ENCODE assay signal across 21 cellular contexts in the genomic region with DNA sequence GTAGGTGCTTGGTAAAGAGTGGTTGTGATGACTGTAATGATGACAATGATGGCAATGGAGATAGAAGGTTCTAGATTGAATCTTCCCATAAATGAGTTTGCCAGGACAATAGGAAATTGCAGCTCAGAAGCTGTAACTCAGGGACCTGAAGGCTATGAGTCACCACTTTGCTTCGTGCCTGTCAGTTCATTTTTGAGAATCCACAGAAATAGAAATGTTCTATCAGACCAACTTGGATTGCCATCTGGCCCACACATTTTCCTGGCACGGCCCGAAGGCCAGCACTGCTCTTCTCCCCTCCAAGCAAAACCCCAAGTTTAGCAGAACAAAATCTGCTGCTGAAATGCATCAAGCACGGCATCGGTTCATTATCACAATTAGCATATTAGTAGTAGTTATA.
DNase-seq lines count a peak whose midpoint lies in the region; ATAC-seq and TF ChIP-seq lines count a peak whose summit lies in the region.
"Had no signal": no experiment of that assay in that cellular context is flagged by ENCODE, and none has a peak within 500 bp of the region (broad histone marks: within the 10 kb centered on the region; RNA-seq: fewer than 3 reads in every experiment).

No MANE protein-coding gene starts in this region.

- peaks cover 9% of the 10 kb centered on the region for H3K36me3 Mint-ChIP-seq in activated CD4-positive, alpha-beta T cell treated with anti-CD3 and anti-CD28 coated beads for 36 hours (ENCODE audit: low read depth)
- H3K36me3 Mint-ChIP-seq in activated CD4-positive, alpha-beta T cell treated with anti-CD3 and anti-CD28 coated beads, Interleukin-2, amount 10 ng/mL, durations not matched to agents 24 days and 14 days (ENCODE audit: low read depth) = no peaks in the 10 kb centered on the region
- peaks cover 0 to 40% (median 26%) of the 10 kb centered on the region in 5 donors for H3K36me3 Mint-ChIP-seq in naive thymus-derived CD4-positive, alpha-beta T cell
- H3K36me3 Mint-ChIP-seq in progenitor cell of endocrine pancreas (ENCODE audit: insufficient read depth) = no peaks in the 10 kb centered on the region
- H3K36me3 Mint-ChIP-seq: memory B cell, type B pancreatic cell had no signal

- DNase-seq in activated CD4-positive, alpha-beta T cell treated with anti-CD3 and anti-CD28 coated beads for 36 hours = no peak
- no peak for DNase-seq in activated CD4-positive, alpha-beta T cell treated with anti-CD3 and anti-CD28 coated beads, Interleukin-2, amount 10 ng/mL, durations not matched to agents 24 days and 14 days
- DNase-seq in brain microvascular endothelial cell = peak; percentile 7
- DNase-seq in naive thymus-derived CD4-positive, alpha-beta T cell = no peak
- DNase-seq in progenitor cell of endocrine pancreas (ENCODE audit: low spot score, unreplicated experiment) = no peak
- DNase-seq: activated CD4-positive, CD25-positive, alpha-beta regulatory T cell treated with anti-CD3 and anti-CD28 coated beads, Interleukin-2, amount 50 U/mL, for 72 hours; activated CD8-positive, alpha-beta memory T cell treated with anti-CD3 and anti-CD28 coated beads, Interleukin-2, amount 50 U/mL, for 4 hours; body of pancreas; hypothalamus; kidney glomerular epithelial cell; NCI-H2171 treated with DMSO at 0.1 percent for 48 hours; NCI-H748 treated with DMSO at 0.1 percent for 48 hours; stimulated activated CD4-positive, alpha-beta T cell treated with anti-CD3 and anti-CD28 coated beads, Interleukin-1b, Interleukin-23, amount 100 ng/mL, for 48 hours; T1000 had no signal

- H3K4me3 ChIP-seq in brain microvascular endothelial cell (ENCODE audit: low read depth, low read length) = no peak overlapping the region
- H3K4me3 ChIP-seq in naive thymus-derived CD4-positive, alpha-beta T cell (ENCODE audit: low read length) = no peak overlapping the region
- H3K4me3 ChIP-seq: body of pancreas had no signal

- CTCF ChIA-PET in activated CD4-positive, alpha-beta T cell treated with anti-CD3 and anti-CD28 coated beads for 36 hours (lab: Charles Lee) = interaction anchor here (1.0 kb wide), 1 partner anchor 31 kb away, joined by 3 read pairs; no protein-coding TSS in a partner anchor
- CTCF ChIA-PET in naive thymus-derived CD4-positive, alpha-beta T cell (lab: Charles Lee) = interaction anchor here (0.6 to 16.0 kb wide), 3 partner anchors 28 to 162 kb away, joined by 3 to 279 read pairs (median 4); no protein-coding TSS in a partner anchor

- H3K9me3 Mint-ChIP-seq in activated CD4-positive, alpha-beta T cell treated with anti-CD3 and anti-CD28 coated beads for 36 hours (ENCODE audit: low read depth) = peaks cover 4% of the 10 kb centered on the region
- H3K9me3 Mint-ChIP-seq in activated CD4-positive, alpha-beta T cell treated with anti-CD3 and anti-CD28 coated beads, Interleukin-2, amount 10 ng/mL, durations not matched to agents 24 days and 14 days = no peaks in the 10 kb centered on the region
- peaks cover 0 to 5% (median 0%) of the 10 kb centered on the region in 11 donors for H3K9me3 Mint-ChIP-seq in naive thymus-derived CD4-positive, alpha-beta T cell
- H3K9me3 Mint-ChIP-seq in progenitor cell of endocrine pancreas (ENCODE audit: low read depth) = no peaks in the 10 kb centered on the region
- H3K9me3 Mint-ChIP-seq: dendritic cell treated with granulocyte-macrophage colony-stimulating factor and Interleukin-4, amounts not matched to agents 40 ng/mL and 50 ng/mL, for 4 days; type B pancreatic cell had no signal

- H3K4me1 ChIP-seq in naive thymus-derived CD4-positive, alpha-beta T cell (ENCODE audit: control insufficient read depth in 2 of 2, insufficient read depth in 2 of 2, low read length in 2 of 2) = peaks cover 31 to 48% of the 10 kb centered on the region in 2 donors
- H3K4me1 ChIP-seq: body of pancreas had no signal

- H3K9me3 ChIP-seq in KOPT-K1 (ENCODE audit: insufficient read depth, low read length, poor library complexity, severe bottlenecking) = peaks cover under 1% of the 10 kb centered on the region
- H3K9me3 ChIP-seq in naive thymus-derived CD4-positive, alpha-beta T cell (ENCODE audit: control insufficient read depth in 2 of 3, low read length in 3 of 3) = no peaks in the 10 kb centered on the region
- H3K9me3 ChIP-seq: body of pancreas had no signal

- no peak for ATAC-seq in activated CD4-positive, alpha-beta T cell treated with anti-CD3 and anti-CD28 coated beads for 36 hours
- ATAC-seq in naive thymus-derived CD4-positive, alpha-beta T cell = no peak
- no peak for ATAC-seq in HG03521 (IDR thresholded peaks at IDR 0.05; ENCODE audit: unreplicated experiment)
- ATAC-seq in HG03135 (IDR thresholded peaks at IDR 0.05; ENCODE audit: unreplicated experiment) = no peak
- ATAC-seq: body of pancreas had no signal

- H3K27me3 ChIP-seq in brain microvascular endothelial cell (replicated peaks) = no peaks in the 10 kb centered on the region
- H3K27me3 ChIP-seq in naive thymus-derived CD4-positive, alpha-beta T cell (ENCODE audit: control insufficient read depth in 2 of 2, insufficient read depth in 2 of 2, low read length in 2 of 2) = no peaks in the 10 kb centered on the region
- H3K27me3 ChIP-seq: body of pancreas had no signal

- no peak overlapping the region for H3K4me3 Mint-ChIP-seq in activated CD4-positive, alpha-beta T cell treated with anti-CD3 and anti-CD28 coated beads for 36 hours
- H3K4me3 Mint-ChIP-seq in activated CD4-positive, alpha-beta T cell treated with anti-CD3 and anti-CD28 coated beads, Interleukin-2, amount 10 ng/mL, durations not matched to agents 24 days and 14 days = no peak overlapping the region
- H3K4me3 Mint-ChIP-seq in naive thymus-derived CD4-positive, alpha-beta T cell = peak overlapping the region in 5 of 10 donors; percentile 1 to 60 (median 36)
- H3K4me3 Mint-ChIP-seq in progenitor cell of endocrine pancreas (ENCODE audit: low read depth) = no peak overlapping the region
- H3K4me3 Mint-ChIP-seq: dendritic cell treated with granulocyte-macrophage colony-stimulating factor and Interleukin-4, amounts not matched to agents 40 ng/mL and 50 ng/mL, for 4 days; memory B cell; type B pancreatic cell had no signal

- no peaks in the 10 kb centered on the region for H3K27me3 Mint-ChIP-seq in activated CD4-positive, alpha-beta T cell treated with anti-CD3 and anti-CD28 coated beads for 36 hours
- H3K27me3 Mint-ChIP-seq in activated CD4-positive, alpha-beta T cell treated with anti-CD3 and anti-CD28 coated beads, Interleukin-2, amount 10 ng/mL, durations not matched to agents 24 days and 14 days = no peaks in the 10 kb centered on the region
- H3K27me3 Mint-ChIP-seq in naive thymus-derived CD4-positive, alpha-beta T cell = no peaks in the 10 kb centered on the region
- H3K27me3 Mint-ChIP-seq in progenitor cell of endocrine pancreas = peaks cover 22% of the 10 kb centered on the region
- H3K27me3 Mint-ChIP-seq: dendritic cell treated with granulocyte-macrophage colony-stimulating factor and Interleukin-4, amounts not matched to agents 40 ng/mL and 50 ng/mL, for 4 days; memory B cell had no signal

- H3K36me3 ChIP-seq in KOPT-K1 (ENCODE audit: insufficient read depth, low read length) (peaks cover 68% of the 10 kb centered on the region), brain microvascular endothelial cell (replicated peaks) (no peaks in the 10 kb centered on the region)
- no peaks in the 10 kb centered on the region for H3K36me3 ChIP-seq in naive thymus-derived CD4-positive, alpha-beta T cell (ENCODE audit: control insufficient read depth in 2 of 3, insufficient read depth in 3 of 3, low read length in 3 of 3)

- TF ChIP-seq CTCF in brain microvascular endothelial cell (IDR thresholded peaks at IDR 0.05; ENCODE audit: low read depth, low read length, missing control alignments) (no peak), progenitor cell of endocrine pancreas (IDR thresholded peaks at IDR 0.05; ENCODE audit: unreplicated experiment) (no peak)

- POLR2A ChIA-PET in activated CD4-positive, alpha-beta T cell treated with anti-CD3 and anti-CD28 coated beads for 36 hours (lab: Charles Lee) = no interaction called here
- POLR2A ChIA-PET in naive thymus-derived CD4-positive, alpha-beta T cell (lab: Charles Lee) = interaction anchor here (12.8 to 17.8 kb wide), 3 partner anchors 23 to 1124 kb away, joined by 212 to 501 read pairs (median 265); partner anchors contain the start of gene BCL11B

- intact Hi-C loops in activated CD4-positive, alpha-beta T cell treated with anti-CD3 and anti-CD28 coated beads for 36 hours (cut with DNase I, micrococcal nuclease) = loop anchor here in 1 of 2 experiments (5.0 kb wide), 1 partner anchor 282 kb away; no protein-coding TSS in a partner anchor
- intact Hi-C loops in activated CD4-positive, alpha-beta T cell treated with anti-CD3 and anti-CD28 coated beads, Interleukin-2, amount 10 ng/mL, durations not matched to agents 24 days and 14 days (cut with micrococcal nuclease) = no loop called here
- intact Hi-C loops in naive thymus-derived CD4-positive, alpha-beta T cell (cut with micrococcal nuclease) = loop anchor here in 1 of 2 donors (1.0 kb wide), 1 partner anchor 82 kb away; no protein-coding TSS in a partner anchor

- peaks cover 61% of the 10 kb centered on the region for H3K4me1 Mint-ChIP-seq in activated CD4-positive, alpha-beta T cell treated with anti-CD3 and anti-CD28 coated beads for 36 hours
- peaks cover 34% of the 10 kb centered on the region for H3K4me1 Mint-ChIP-seq in activated CD4-positive, alpha-beta T cell treated with anti-CD3 and anti-CD28 coated beads, Interleukin-2, amount 10 ng/mL, durations not matched to agents 24 days and 14 days
- peaks cover 38 to 86% (median 72%) of the 10 kb centered on the region in 7 donors for H3K4me1 Mint-ChIP-seq in naive thymus-derived CD4-positive, alpha-beta T cell
- H3K4me1 Mint-ChIP-seq in progenitor cell of endocrine pancreas (ENCODE audit: low read depth) = no peaks in the 10 kb centered on the region
- H3K4me1 Mint-ChIP-seq: memory B cell had no signal

- H3K27ac Mint-ChIP-seq in activated CD4-positive, alpha-beta T cell treated with anti-CD3 and anti-CD28 coated beads for 36 hours = peak overlapping the region; percentile 27
- no peak overlapping the region for H3K27ac Mint-ChIP-seq in activated CD4-positive, alpha-beta T cell treated with anti-CD3 and anti-CD28 coated beads, Interleukin-2, amount 10 ng/mL, durations not matched to agents 24 days and 14 days
- H3K27ac Mint-ChIP-seq in naive thymus-derived CD4-positive, alpha-beta T cell = peak overlapping the region in 8 of 9 donors; percentile 49 to 99 (median 90)
- H3K27ac Mint-ChIP-seq in progenitor cell of endocrine pancreas = no peak overlapping the region
- H3K27ac Mint-ChIP-seq: dendritic cell treated with granulocyte-macrophage colony-stimulating factor and Interleukin-4, amounts not matched to agents 40 ng/mL and 50 ng/mL, for 4 days; memory B cell; type B pancreatic cell had no signal

- H3K27ac ChIP-seq in KOPT-K1 (ENCODE audit: low read depth, low read length, poor library complexity, severe bottlenecking) (peak overlapping the region; percentile 93), brain microvascular endothelial cell (no peak overlapping the region)
- no peak overlapping the region for H3K27ac ChIP-seq in naive thymus-derived CD4-positive, alpha-beta T cell (ENCODE audit: low read depth, low read length)
- H3K27ac ChIP-seq: 22Rv1, body of pancreas had no signal

- in situ Hi-C loops in brain microvascular endothelial cell (cut with HindIII; ENCODE audit: low pct_ligation_motif_present, low sequenced_read_pairs) = no loop called here

Comparison
In these comparisons a context has a peak if more than half of its experiments do, and no peak if none do; other contexts are left out.
1. H3K27ac Mint-ChIP-seq: peak in activated CD4-positive, alpha-beta T cell treated with anti-CD3 and anti-CD28 coated beads for 36 hours (single experiment) and naive thymus-derived CD4-positive, alpha-beta T cell (8 of 9); none in activated CD4-positive, alpha-beta T cell treated with anti-CD3 and anti-CD28 coated beads, Interleukin-2, amount 10 ng/mL, durations not matched to agents 24 days and 14 days (single experiment) and progenitor cell of endocrine pancreas (single experiment).